In genomic region chr1:168556647-168557046, GRCh38 we compare ENCODE assay signal across 25 cellular contexts. TPM values are rescaled to one million over a fixed set of nuclear protein-coding genes. Genes with fewer than 3 reads are reported as not detected.
DNase-seq lines count a peak whose midpoint lies in the region; ATAC-seq, FAIRE-seq and TF ChIP-seq lines count a peak whose summit lies in the region.
"Had no signal": no experiment of that assay in that cellular context is flagged by ENCODE, and none has a peak within 500 bp of the region (broad histone marks: within the 10 kb centered on the region; RNA-seq: fewer than 3 reads in every experiment).

No MANE protein-coding gene starts in this region.

- no peak overlapping the region for H3K27ac Mint-ChIP-seq in CD4-positive, alpha-beta T cell
- H3K27ac Mint-ChIP-seq: CD4-positive, CD25-positive, alpha-beta regulatory T cell had no signal

- no peak overlapping the region for H3K4me2 ChIP-seq in HepG2 (ENCODE audit: low read depth, low read length)
- H3K4me2 ChIP-seq: SK-N-SH had no signal

- H3K36me3 ChIP-seq in HepG2 (replicated peaks in 1 of 2; ENCODE audit: control insufficient read depth in 1 of 2, insufficient read depth in 2 of 2, low read length in 2 of 2): no peaks in the 10 kb centered on the region
- no peaks in the 10 kb centered on the region for H3K36me3 ChIP-seq in right lobe of liver
- H3K36me3 ChIP-seq in adipocyte (ENCODE audit: control insufficient read depth, insufficient read depth, low read length, severe bottlenecking): no peaks in the 10 kb centered on the region

- no peaks in the 10 kb centered on the region for H4K20me1 ChIP-seq in HepG2 (ENCODE audit: insufficient read depth, low read length)

- H3K4me3 ChIP-seq in HepG2 (replicated peaks in 1 of 3; ENCODE audit: insufficient read depth in 1 of 3, low read depth in 2 of 3, low read length in 3 of 3): no peak overlapping the region
- H3K4me3 ChIP-seq in right lobe of liver: no peak overlapping the region
- no peak overlapping the region for H3K4me3 ChIP-seq in adipocyte (ENCODE audit: low read length)
- H3K4me3 ChIP-seq: K562 had no signal

- no peak for TF ChIP-seq EP300 in HepG2 (IDR thresholded peaks at IDR 0.05; ENCODE audit: low read depth in 2 of 2, low read length in 2 of 2)
- TF ChIP-seq EP300 in HepG2 (CRISPR knock-in tag; IDR thresholded peaks at IDR 0.05; ENCODE audit: borderline replicate concordance): no peak

- no peak overlapping the region for H2AFZ ChIP-seq in HepG2 (ENCODE audit: low read length)

- POLR2A ChIA-PET in HepG2 (lab: Yijun Ruan, JAX): no interaction called here
- POLR2A ChIA-PET in CD4-positive, alpha-beta T cell (lab: Charles Lee): no interaction called here

- no peak for TF ChIP-seq POLR2A in HepG2 (IDR thresholded peaks at IDR 0.05; ENCODE audit: insufficient read depth in 1 of 2, low read depth in 2 of 2, low read length in 2 of 2)
- TF ChIP-seq POLR2A in right lobe of liver (IDR thresholded peaks at IDR 0.05): no peak

- no peak for TF ChIP-seq CTCF in HepG2 (CRISPR knock-in tag; IDR thresholded peaks at IDR 0.05)
- no peak for TF ChIP-seq CTCF in right lobe of liver (IDR thresholded peaks at IDR 0.05)
- no peak for TF ChIP-seq CTCF in CD4-positive, alpha-beta T cell (IDR thresholded peaks at IDR 0.05)

- H3K9me3 ChIP-seq in HepG2 (ENCODE audit: low read length) (no peaks in the 10 kb centered on the region), right lobe of liver (no peaks in the 10 kb centered on the region), adipocyte (ENCODE audit: control insufficient read depth, low read length) (no peaks in the 10 kb centered on the region)
- H3K9me3 ChIP-seq in CD4-positive, alpha-beta T cell (ENCODE audit: control insufficient read depth, low read length): no peaks in the 10 kb centered on the region
- H3K9me3 ChIP-seq: SK-N-SH had no signal

- no peaks in the 10 kb centered on the region for H3K27me3 Mint-ChIP-seq in CD4-positive, alpha-beta T cell

- no peak for TF ChIP-seq RAD21 in HepG2 (CRISPR knock-in tag; IDR thresholded peaks at IDR 0.05)

- no peak overlapping the region for H3K9ac ChIP-seq in HepG2 (ENCODE audit: insufficient read depth, low read depth, low read length)
- no peak overlapping the region for H3K9ac ChIP-seq in adipocyte (ENCODE audit: low read length)
- H3K9ac ChIP-seq: SK-N-SH had no signal

- peaks cover 26% of the 10 kb centered on the region for H3K4me1 Mint-ChIP-seq in CD4-positive, alpha-beta T cell (ENCODE audit: low read depth)

- no peak for FAIRE-seq in HepG2 (lab: Jason Lieb, UNC)
- peak; percentile 76 for FAIRE-seq in GM19239 (lab: Jason Lieb, UNC)
- FAIRE-seq: A204.1, H1, K562 had no signal

- no peaks in the 10 kb centered on the region for H3K36me3 Mint-ChIP-seq in CD4-positive, alpha-beta T cell (ENCODE audit: low read depth)
- H3K36me3 Mint-ChIP-seq: CD4-positive, CD25-positive, alpha-beta regulatory T cell had no signal

- H3K27ac ChIP-seq in HepG2 (ENCODE audit: extremely low read length, insufficient read depth, low read length) (peak overlapping the region; percentile 74), right lobe of liver (no peak overlapping the region)
- no peak overlapping the region for H3K27ac ChIP-seq in CD4-positive, alpha-beta T cell (ENCODE audit: low read depth, low read length)

- in situ Hi-C loops in HepG2 (cut with HindIII; ENCODE audit: extremely low pct_ligation_motif_present, low pct_unique_long_range_greater_than_20kb): no loop called here

- H3K4me1 ChIP-seq in HepG2 (ENCODE audit: insufficient read depth, low read length) (peaks cover 67% of the 10 kb centered on the region), right lobe of liver (peaks cover 0 to 30% (median 10%) of the 10 kb centered on the region in 4 donors), adipocyte (ENCODE audit: control insufficient read depth, insufficient read depth, low read length) (peaks cover 10% of the 10 kb centered on the region)

- no TSS peak for BruUV-seq in HepG2 (replicated peaks; lab: Mats Ljungman, UMichigan)

- DNase-seq in HepG2 (ENCODE audit: low spot score) (no peak), right lobe of liver (no peak), GM19239 (ENCODE audit: insufficient read length, low spot score) (no peak), adipocyte (ENCODE audit: low read depth) (peak; percentile 36), NCI-H1436 treated with DMSO at 0.1 percent for 48 hours (lab: John Stamatoyannopoulos, UW) (no peak), NAMALWA (ENCODE audit: low spot score) (no peak)
- no peak for DNase-seq in CD4-positive, alpha-beta T cell
- DNase-seq: Calu3; CD4-positive, CD25-positive, alpha-beta regulatory T cell; DMS153; GDM1; MM.1S; NCI-H1092; NCI-H1436; NCI-H1930; NCI-H510A; NCI-H748 treated with DMSO at 0.1 percent for 48 hours; SIG-M5; SK-N-SH had no signal

- peaks cover 1% of the 10 kb centered on the region for H3K9me3 Mint-ChIP-seq in CD4-positive, alpha-beta T cell

- peaks cover 2% of the 10 kb centered on the region for H3K79me2 ChIP-seq in HepG2 (ENCODE audit: insufficient read depth, low read length)

- no peak overlapping the region for H3K4me3 Mint-ChIP-seq in CD4-positive, alpha-beta T cell
- H3K4me3 Mint-ChIP-seq: CD4-positive, CD25-positive, alpha-beta regulatory T cell had no signal

- ATAC-seq in HepG2 (no peak), right lobe of liver (no peak)
- ATAC-seq in CD4-positive, alpha-beta T cell (ENCODE audit: poor library complexity): no peak
- ATAC-seq: K562, Panc1 had no signal

- intact Hi-C loops in HepG2 (cut with micrococcal nuclease; ENCODE audit: unreplicated experiment) (loop anchor here (5.0 kb wide), 2 partner anchors 59 to 114 kb away; no protein-coding TSS in a partner anchor), right lobe of liver (cut with DNase I) (no loop called here)
- intact Hi-C loops in CD4-positive, alpha-beta T cell (cut with DNase I, micrococcal nuclease): no loop called here

- CTCF ChIA-PET in HepG2 (lab: Yijun Ruan, JAX; ENCODE audit: low intra/inter-chr PET ratio, low total read pairs): no interaction called here
- CTCF ChIA-PET in CD4-positive, alpha-beta T cell (lab: Charles Lee): no interaction called here

- H3K27me3 ChIP-seq in HepG2 (ENCODE audit: control insufficient read depth in 1 of 2, insufficient read depth in 2 of 2, low read length in 2 of 2) (no peaks in the 10 kb centered on the region), right lobe of liver (no peaks in the 10 kb centered on the region), adipocyte (replicated peaks; ENCODE audit: control insufficient read depth, insufficient read depth, low read length) (no peaks in the 10 kb centered on the region)
- H3K27me3 ChIP-seq in CD4-positive, alpha-beta T cell (ENCODE audit: control insufficient read depth, insufficient read depth, low read length): no peaks in the 10 kb centered on the region

RNA-seq across cellular contexts. Expression of gene XCL2, which starts 12.8 kb away (rescaled TPM):
- total RNA-seq in HepG2 (2016; rRNA removed; fragmentation: Illumina TruSeq; extraction: Trizol) (not detected in 2 replicates), right lobe of liver (1 to 10 TPM in 2 of 6 experiments, not detected in 4; 1.4 to 1.6 TPM)
- total RNA-seq in HepG2 (2016; cell fraction: cytosol; rRNA removed; fragmentation: Illumina TruSeq; extraction: Trizol; ENCODE audit: low read depth): not detected in 2 replicates
- total RNA-seq in HepG2 (2016; cell fraction: insoluble cytoplasmic fraction; rRNA removed; fragmentation: Illumina TruSeq; extraction: Trizol): not detected in 2 replicates
- total RNA-seq in HepG2 (2016; cell fraction: membrane; rRNA removed; fragmentation: Illumina TruSeq; extraction: Trizol): not detected in 2 replicates
- total RNA-seq in HepG2 (2016; cell fraction: nucleus; rRNA removed; fragmentation: Illumina TruSeq; extraction: Trizol): not detected in 2 replicates
- polyA plus RNA-seq in HepG2 (2011; rRNA removed): 0.50 TPM in 1 of 2 replicates, not detected in the other
- 0.22 TPM in 1 of 2 replicates, not detected in the other for polyA plus RNA-seq in HepG2 (2011; cell fraction: cytosol; rRNA removed)
- polyA plus RNA-seq in HepG2 (2011; cell fraction: nucleus; rRNA removed): 0.40 TPM in 1 of 2 replicates, not detected in the other
- polyA plus RNA-seq in HepG2 (2012): not detected in 2 replicates
- polyA plus RNA-seq in HepG2 (2016; cell fraction: cytosol; fragmentation: Illumina TruSeq; extraction: Trizol; ENCODE audit: low read depth): not detected in 2 replicates
- not detected in 2 replicates for polyA plus RNA-seq in HepG2 (2016; cell fraction: insoluble cytoplasmic fraction; fragmentation: Illumina TruSeq; extraction: Trizol; ENCODE audit: low read depth)
- polyA plus RNA-seq in HepG2 (2016; cell fraction: membrane; fragmentation: Illumina TruSeq; extraction: Trizol; ENCODE audit: low read depth): not detected in 2 replicates
- not detected in 2 replicates for polyA plus RNA-seq in HepG2 (2016; cell fraction: nucleus; fragmentation: Illumina TruSeq; extraction: Trizol; ENCODE audit: insufficient read depth, low read depth)
- polyA minus RNA-seq in HepG2 (2011; rRNA and poly(A)+ RNA removed; ENCODE audit: low replicate concordance): not detected in 2 replicates
- not detected in 2 replicates for polyA minus RNA-seq in HepG2 (2011; cell fraction: cytosol; rRNA and poly(A)+ RNA removed)
- polyA minus RNA-seq in HepG2 (2011; cell fraction: nucleus; rRNA and poly(A)+ RNA removed): not detected in 2 replicates
- not detected for total RNA-seq in CD4-positive, alpha-beta T cell
- total RNA-seq: Calu3; CD4-positive, CD25-positive, alpha-beta regulatory T cell; H1; K562; LHCN-M2 had no signal
- polyA plus RNA-seq: BJ, H1, K562, SK-N-SH had no signal

RNA-seq across cellular contexts. Expression of gene XCL1, which starts 19.8 kb away (rescaled TPM):
- total RNA-seq in HepG2 (2016; rRNA removed; fragmentation: Illumina TruSeq; extraction: Trizol) (0.90 and 2.5 TPM in 2 replicates), right lobe of liver (under 1 TPM in 3 of 6 experiments, not detected in 3; 0.13 to 0.44 (median 0.22) TPM)
- total RNA-seq in HepG2 (2016; cell fraction: cytosol; rRNA removed; fragmentation: Illumina TruSeq; extraction: Trizol; ENCODE audit: low read depth): 1.3 and 1.5 TPM in 2 replicates
- total RNA-seq in HepG2 (2016; cell fraction: insoluble cytoplasmic fraction; rRNA removed; fragmentation: Illumina TruSeq; extraction: Trizol): 1.6 and 1.8 TPM in 2 replicates
- 1.2 and 1.8 TPM in 2 replicates for total RNA-seq in HepG2 (2016; cell fraction: membrane; rRNA removed; fragmentation: Illumina TruSeq; extraction: Trizol)
- 3.9 and 4.0 TPM in 2 replicates for total RNA-seq in HepG2 (2016; cell fraction: nucleus; rRNA removed; fragmentation: Illumina TruSeq; extraction: Trizol)
- polyA plus RNA-seq in HepG2 (2011; rRNA removed): 7.6 and 9.4 TPM in 2 replicates
- 1.5 and 1.6 TPM in 2 replicates for polyA plus RNA-seq in HepG2 (2011; cell fraction: cytosol; rRNA removed)
- 24.4 and 25.3 TPM in 2 replicates for polyA plus RNA-seq in HepG2 (2011; cell fraction: nucleus; rRNA removed)
- 4.1 and 4.2 TPM in 2 replicates for polyA plus RNA-seq in HepG2 (2012)
- 0.75 and 1.1 TPM in 2 replicates for polyA plus RNA-seq in HepG2 (2016; cell fraction: cytosol; fragmentation: Illumina TruSeq; extraction: Trizol; ENCODE audit: low read depth)
- 0.89 and 1.1 TPM in 2 replicates for polyA plus RNA-seq in HepG2 (2016; cell fraction: insoluble cytoplasmic fraction; fragmentation: Illumina TruSeq; extraction: Trizol; ENCODE audit: low read depth)
- 1.0 and 1.3 TPM in 2 replicates for polyA plus RNA-seq in HepG2 (2016; cell fraction: membrane; fragmentation: Illumina TruSeq; extraction: Trizol; ENCODE audit: low read depth)
- 14.2 and 14.3 TPM in 2 replicates for polyA plus RNA-seq in HepG2 (2016; cell fraction: nucleus; fragmentation: Illumina TruSeq; extraction: Trizol; ENCODE audit: insufficient read depth, low read depth)
- polyA minus RNA-seq in HepG2 (2011; rRNA and poly(A)+ RNA removed; ENCODE audit: low replicate concordance): 0.70 and 2.1 TPM in 2 replicates
- polyA minus RNA-seq in HepG2 (2011; cell fraction: cytosol; rRNA and poly(A)+ RNA removed): 0.59 TPM in 1 of 2 replicates, not detected in the other
- polyA minus RNA-seq in HepG2 (2011; cell fraction: nucleus; rRNA and poly(A)+ RNA removed): 4.6 and 6.7 TPM in 2 replicates
- total RNA-seq in CD4-positive, alpha-beta T cell: under 1 TPM; 0.22 to 0.38 TPM
- total RNA-seq: Calu3; CD4-positive, CD25-positive, alpha-beta regulatory T cell; K562; LHCN-M2 had no signal
- polyA plus RNA-seq: BJ; CD4-positive, CD25-positive, alpha-beta regulatory T cell; SK-N-SH had no signal
